ENCODE assay signal across 31 cellular contexts in the genomic region with DNA sequence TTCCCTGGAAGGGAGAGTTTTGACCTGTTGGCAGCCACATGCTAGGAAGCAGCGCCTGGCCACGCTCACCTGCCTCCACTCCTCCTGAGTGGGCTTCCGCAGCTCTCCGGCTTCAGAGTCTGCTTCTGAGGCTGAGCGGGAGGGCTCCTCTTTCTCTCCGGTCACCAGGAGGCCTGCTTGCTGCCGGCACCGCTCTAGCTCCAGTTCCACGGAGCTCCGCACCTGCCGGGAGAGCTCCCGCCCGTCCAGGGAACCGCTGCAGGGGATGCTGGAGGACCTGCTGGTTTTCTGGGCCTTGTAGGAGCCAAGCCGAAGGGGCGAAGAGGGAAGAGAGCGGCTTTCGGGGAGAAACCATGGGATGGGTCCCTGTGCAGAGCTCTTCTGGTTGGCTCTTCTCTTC. TPM values are rescaled to one million over a fixed set of nuclear protein-coding genes. Genes with fewer than 3 reads are reported as not detected.
"Had no signal": no experiment of that assay in that cellular context is flagged by ENCODE, and none has a peak within 500 bp of the region (broad histone marks: within the 10 kb centered on the region; RNA-seq: fewer than 3 reads in every experiment).

No MANE protein-coding gene starts in this region.

- H3K36me3 ChIP-seq: esophagus muscularis mucosa, gastroesophageal sphincter, heart left ventricle, left lung, lower lobe of right lung had no signal

- H3K27ac ChIP-seq: coronary artery, dorsolateral prefrontal cortex, esophagus muscularis mucosa, foreskin keratinocyte, gastroesophageal sphincter, heart left ventricle, hepatocyte, left lung, lower lobe of right lung had no signal

- H3K4me3 ChIP-seq: coronary artery, dorsolateral prefrontal cortex, esophagus muscularis mucosa, gastroesophageal sphincter, heart left ventricle, hepatocyte, left lung, lower lobe of right lung, mucosa of descending colon had no signal

- ATAC-seq: foreskin keratinocyte; gastroesophageal sphincter; heart left ventricle; left cardiac atrium; left lung; left ventricle myocardium superior; lower lobe of right lung; mucosa of descending colon; naive thymus-derived CD8-positive, alpha-beta T cell had no signal

- H3K27me3 ChIP-seq: dorsolateral prefrontal cortex, left lung had no signal

- H3K4me1 ChIP-seq: esophagus muscularis mucosa, foreskin keratinocyte, gastroesophageal sphincter, heart left ventricle, left lung, lower lobe of right lung had no signal

- DNase-seq: dermis blood vessel endothelial cell; dorsolateral prefrontal cortex; effector CD4-positive, alpha-beta T cell; effector memory CD4-positive, alpha-beta T cell; foreskin keratinocyte; heart left ventricle; hypothalamus; immature natural killer cell; left cardiac atrium; left lung; left ventricle myocardium superior; lower lobe of right lung; mesenchymal stem cell; mucosa of descending colon; naive B cell; naive thymus-derived CD8-positive, alpha-beta T cell had no signal

- H2AFZ ChIP-seq: hepatocyte had no signal

- H3K4me2 ChIP-seq: hepatocyte had no signal

- FAIRE-seq: endothelial cell of umbilical vein, frontal cortex, islet of Langerhans, keratinocyte had no signal

- H3K79me2 ChIP-seq: hepatocyte had no signal

- H3K9me3 ChIP-seq: esophagus muscularis mucosa, gastroesophageal sphincter, heart left ventricle, left lung, lower lobe of right lung, mucosa of descending colon had no signal

RNA-seq across cellular contexts. Expression of a gene that starts 26.0 kb away (rescaled TPM):
- total RNA-seq: dermis blood vessel endothelial cell, endothelial cell of umbilical vein, epithelial cell of proximal tubule, esophagus muscularis mucosa, fibroblast of lung, foreskin keratinocyte, gastroesophageal sphincter, heart left ventricle, hepatocyte, kidney epithelial cell, left cardiac atrium, left lung, left ventricle myocardium superior, lower lobe of right lung, mesenteric fat pad, mesothelial cell of epicardium, myocyte had no signal
- polyA plus RNA-seq: esophagus; fibroblast of lung; foreskin keratinocyte; heart left ventricle; hepatocyte; immature natural killer cell; naive thymus-derived CD8-positive, alpha-beta T cell had no signal
